ENCODE assay signal across 8 cellular contexts in genomic region chr4:153127773-153128494, GRCh38.
DNase-seq lines count a peak whose midpoint lies in the region; ATAC-seq and TF ChIP-seq lines count a peak whose summit lies in the region.

No MANE protein-coding gene starts in this region.

- H4K91ac ChIP-seq in neuronal stem cell (ENCODE audit: low read depth, low read length, poor library complexity) = no peak overlapping the region

- H3K27ac Mint-ChIP-seq in CD4-positive, alpha-beta memory T cell = peak overlapping the region in 6 of 7 donors; percentile 8 to 75 (median 58)

- no peak overlapping the region for H3K9ac ChIP-seq in neuronal stem cell (ENCODE audit: low read depth, low read length, poor library complexity)

- no peak overlapping the region for H3K27ac ChIP-seq in CD4-positive, alpha-beta memory T cell (ENCODE audit: low read depth, low read length)
- H3K27ac ChIP-seq in RWPE1 = no peak overlapping the region
- peak overlapping the region; percentile 50 for H3K27ac ChIP-seq in neuronal stem cell (replicated peaks; ENCODE audit: low read length)
- peak overlapping the region; percentile 90 for H3K27ac ChIP-seq in substantia nigra (ENCODE audit: low read depth, low read length, poor library complexity, severe bottlenecking)

- peak overlapping the region; percentile 19 for H3K4me2 ChIP-seq in neuronal stem cell (ENCODE audit: insufficient read depth, low read length, poor library complexity, severe bottlenecking)

- H2BK120ac ChIP-seq in neuronal stem cell (ENCODE audit: low read depth, low read length) = no peak overlapping the region

- peaks cover 6% of the 10 kb centered on the region for H3K4me1 ChIP-seq in CD4-positive, alpha-beta memory T cell (ENCODE audit: insufficient read depth, low read length)
- H3K4me1 ChIP-seq in neuronal stem cell (ENCODE audit: control insufficient read depth in 2 of 2, insufficient read depth in 1 of 2, low read depth in 1 of 2, low read length in 2 of 2) = peaks cover 5 to 9% of the 10 kb centered on the region in 2 donors

- no peak overlapping the region for H2BK12ac ChIP-seq in neuronal stem cell (ENCODE audit: low read length)

- no peak overlapping the region for H3K4me3 ChIP-seq in CD4-positive, alpha-beta memory T cell (ENCODE audit: low read length in 2 of 2)
- H3K4me3 ChIP-seq in foreskin fibroblast (ENCODE audit: low read depth in 1 of 2, low read length in 2 of 2) (peak overlapping the region in 1 of 2 donors; percentile 35), neuronal stem cell (ENCODE audit: low read length in 2 of 2) (peak overlapping the region in 1 of 2 donors; percentile 25)

- peak; percentile 77 to 83 (median 82) for DNase-seq in CD4-positive, alpha-beta memory T cell
- peak; percentile 76 for DNase-seq in M059J (ENCODE audit: low read depth)
- peak; percentile 75 for DNase-seq in RWPE1 (ENCODE audit: low spot score)
- peak; percentile 71 for DNase-seq in activated T-helper 9 cell treated with anti-CD3 and anti-CD28 coated beads, Interleukin-2, amount 50 U/mL, for 16 hours (ENCODE audit: low read depth)
- peak; percentile 77 to 93 for DNase-seq in foreskin fibroblast
- peak; percentile 96 for DNase-seq in neuronal stem cell (ENCODE audit: low spot score)
- DNase-seq in substantia nigra (lab: John Stamatoyannopoulos, UW) = peak in 48 of 49 donors; percentile 12 to 94 (median 80)

- H2BK5ac ChIP-seq in neuronal stem cell (ENCODE audit: low read length) = no peak overlapping the region

- peaks cover 0 to 6% (median 2%) of the 10 kb centered on the region in 4 donors for H3K4me1 Mint-ChIP-seq in CD4-positive, alpha-beta memory T cell

- H3K9me3 Mint-ChIP-seq in CD4-positive, alpha-beta memory T cell = no peaks in the 10 kb centered on the region

- no peak overlapping the region for H3K4me3 Mint-ChIP-seq in CD4-positive, alpha-beta memory T cell

- H3K14ac ChIP-seq in neuronal stem cell (ENCODE audit: low read length) = no peak overlapping the region

- no peaks in the 10 kb centered on the region for H3K9me3 ChIP-seq in CD4-positive, alpha-beta memory T cell (ENCODE audit: control insufficient read depth in 1 of 2, low read length in 2 of 2)
- H3K9me3 ChIP-seq in neuronal stem cell (replicated peaks in 1 of 2; ENCODE audit: control insufficient read depth in 2 of 2, insufficient read depth in 1 of 2, low read depth in 1 of 2, low read length in 2 of 2) = peaks cover 0 to 3% of the 10 kb centered on the region in 2 donors

- H3K79me1 ChIP-seq in neuronal stem cell (ENCODE audit: low read depth, low read length) = no peaks in the 10 kb centered on the region

- POLR2A ChIA-PET in CD4-positive, alpha-beta memory T cell (lab: Charles Lee; ENCODE audit: partially characterized antibody) = interaction anchor here (1.4 to 4.6 kb wide), 3 partner anchors 13 to 47 kb away, joined by 4 to 50 read pairs (median 31); no protein-coding TSS in a partner anchor
- POLR2A ChIA-PET in RWPE1 (lab: Yijun Ruan, JAX; ENCODE audit: low non-redundant PET) = no interaction called here

- H3K36me3 Mint-ChIP-seq in CD4-positive, alpha-beta memory T cell = no peaks in the 10 kb centered on the region

- no peaks in the 10 kb centered on the region for H3K27me3 Mint-ChIP-seq in CD4-positive, alpha-beta memory T cell

- CTCF ChIA-PET in CD4-positive, alpha-beta memory T cell (lab: Charles Lee; ENCODE audit: partially characterized antibody) = interaction anchor here (0.7 to 9.8 kb wide), 43 partner anchors 9 to 719 kb away, joined by 3 to 555 read pairs (median 6); partner anchors contain the start of genes ARFIP1 and TIGD4
- CTCF ChIA-PET in RWPE1 (lab: Yijun Ruan, JAX) = interaction anchor here (0.5 to 3.3 kb wide), 9 partner anchors 14 to 450 kb away, joined by 3 to 22 read pairs (median 3); partner anchors contain the start of gene FHDC1

- H2AK5ac ChIP-seq in neuronal stem cell (ENCODE audit: low read depth, low read length) = no peak overlapping the region

- no peak overlapping the region for H3K18ac ChIP-seq in neuronal stem cell (ENCODE audit: low read length)

- intact Hi-C loops in CD4-positive, alpha-beta memory T cell (cut with micrococcal nuclease) = loop anchor here (1.0 kb wide), 4 partner anchors 13 to 720 kb away; no protein-coding TSS in a partner anchor

- no peaks in the 10 kb centered on the region for H3K27me3 ChIP-seq in CD4-positive, alpha-beta memory T cell (ENCODE audit: insufficient read depth, low read length)
- H3K27me3 ChIP-seq in neuronal stem cell (ENCODE audit: control insufficient read depth in 3 of 3, insufficient read depth in 3 of 3, low read depth in 1 of 3, low read length in 3 of 3) = peaks cover 0 to 8% (median 0%) of the 10 kb centered on the region in 3 experiments

- H3K4ac ChIP-seq in neuronal stem cell (ENCODE audit: low read length) = no peak overlapping the region

- TF ChIP-seq CTCF in RWPE1 (conservative IDR thresholded peaks at IDR 0.05; ENCODE audit: low read depth) (peak; percentile 86), foreskin fibroblast (IDR thresholded peaks at IDR 0.05; ENCODE audit: low read depth, low read length) (peak; percentile 70)

- ATAC-seq in GM21528 (IDR thresholded peaks at IDR 0.05; ENCODE audit: low FRiP score, unreplicated experiment) = peak; percentile 72

- peak overlapping the region; percentile 88 for H2AFZ ChIP-seq in neuronal stem cell (ENCODE audit: low read length)

- no peaks in the 10 kb centered on the region for H3K36me3 ChIP-seq in CD4-positive, alpha-beta memory T cell (ENCODE audit: insufficient read depth, low read length)
- H3K36me3 ChIP-seq in neuronal stem cell (replicated peaks in 1 of 2; ENCODE audit: control insufficient read depth in 2 of 2, insufficient read depth in 2 of 2, low read length in 2 of 2) = no peaks in the 10 kb centered on the region

- H3K23ac ChIP-seq in neuronal stem cell (ENCODE audit: low read depth, low read length, poor library complexity) = no peak overlapping the region

- no CpG with 5 or more reads among the region's 18 CpGs for WGBS in neuronal stem cell (ENCODE audit: extremely low coverage in 2 of 2, insufficient read length in 2 of 2, insufficient replicate concordance in 1 of 2), 2 donors

- no peak overlapping the region for H4K8ac ChIP-seq in neuronal stem cell (ENCODE audit: low read depth, low read length)

- H2BK15ac ChIP-seq in neuronal stem cell (ENCODE audit: low read length) = no peak overlapping the region

Comparison
In these comparisons a context has a peak if more than half of its experiments do, and no peak if none do; other contexts are left out.
1. H3K27ac ChIP-seq: peak in neuronal stem cell (single experiment) and substantia nigra (single experiment); none in CD4-positive, alpha-beta memory T cell (single experiment) and RWPE1 (single experiment).
2. Peak in every context shown above with its lines, with median percentiles within 50 percentile points of each other: DNase-seq.